ENCODE assay signal across 9 cellular contexts in genomic region chr10:74021248-74022055, GRCh38. TPM values are rescaled to one million over a fixed set of nuclear protein-coding genes. Genes with fewer than 3 reads are reported as not detected.
DNase-seq lines count a peak whose midpoint lies in the region; TF ChIP-seq lines count a peak whose summit lies in the region.
"Had no signal": no experiment of that assay in that cellular context is flagged by ENCODE, and none has a peak within 500 bp of the region (broad histone marks: within the 10 kb centered on the region; RNA-seq: fewer than 3 reads in every experiment).

No MANE protein-coding gene starts in this region.

- no peak overlapping the region for H3K4me3 Mint-ChIP-seq in glutamatergic neuron (ENCODE audit: unreplicated experiment)

- DNase-seq in GM04504 (ENCODE audit: low read depth) (peak; percentile 54), RKO (ENCODE audit: low spot score) (peak; percentile 31), epithelial cell of prostate (ENCODE audit: low read depth, low spot score) (no peak), skeletal muscle cell (ENCODE audit: low read depth) (peak; percentile 71), germinal center (ENCODE audit: low spot score) (no peak), glutamatergic neuron (no peak), H7 (no peak)
- DNase-seq: KG1, substantia nigra had no signal

- H3K27me3 ChIP-seq in H7 (ENCODE audit: control insufficient read depth, insufficient read depth, low read length) = no peaks in the 10 kb centered on the region

- H3K36me3 ChIP-seq in H7 (replicated peaks; ENCODE audit: control insufficient read depth, insufficient read depth, low read length) = peaks cover 1% of the 10 kb centered on the region; the same call in 1 of the 2 replicates

- no peak overlapping the region for H3K4me3 ChIP-seq in skeletal muscle cell (ENCODE audit: low read depth, low read length)
- H3K4me3 ChIP-seq in H7 (ENCODE audit: insufficient read depth, low read depth, low read length) = no peak overlapping the region

- H3K36me3 Mint-ChIP-seq in glutamatergic neuron (ENCODE audit: unreplicated experiment) = no peaks in the 10 kb centered on the region

- peaks cover 2% of the 10 kb centered on the region for H3K27me3 Mint-ChIP-seq in glutamatergic neuron (ENCODE audit: unreplicated experiment)

- H3K27ac ChIP-seq in epithelial cell of prostate = peak overlapping the region; percentile 21

- no peaks in the 10 kb centered on the region for H3K4me1 Mint-ChIP-seq in glutamatergic neuron (ENCODE audit: low read depth, unreplicated experiment)

- no peaks in the 10 kb centered on the region for H3K9me3 Mint-ChIP-seq in glutamatergic neuron (ENCODE audit: unreplicated experiment)

- no peak overlapping the region for H3K27ac Mint-ChIP-seq in glutamatergic neuron (ENCODE audit: unreplicated experiment)

- no peak for TF ChIP-seq CTCF in glutamatergic neuron (IDR thresholded peaks at IDR 0.05; ENCODE audit: partially characterized antibody, unreplicated experiment)

RNA-seq across cellular contexts. Expression of gene VCL, which starts 23.5 kb away (rescaled TPM):
- total RNA-seq in glutamatergic neuron (ENCODE audit: unreplicated experiment) = 42.1 TPM
- 194 and 200 TPM in 2 replicates for total RNA-seq in H7 (2014; rRNA removed; shearing (Covaris generic))

Comparison
In these comparisons a context has a peak if more than half of its experiments do, and no peak if none do; other contexts are left out.
1. DNase-seq: peak in GM04504 (single experiment), RKO (single experiment) and skeletal muscle cell (single experiment); none in epithelial cell of prostate (single experiment), germinal center (single experiment), glutamatergic neuron (single experiment) and H7 (single experiment).